8 cellular contexts compared by ENCODE assay signal in genomic region chr7:100080895-100081534, GRCh38. TPM values are rescaled to one million over a fixed set of nuclear protein-coding genes. Genes with fewer than 3 reads are reported as not detected.
DNase-seq lines count a peak whose midpoint lies in the region; ATAC-seq, FAIRE-seq and TF ChIP-seq lines count a peak whose summit lies in the region.

No MANE protein-coding gene starts in this region.

- H3K4me1 ChIP-seq in keratinocyte (ENCODE audit: control insufficient read depth, extremely low read depth, insufficient read depth, low read length) (peaks cover 15% of the 10 kb centered on the region), stomach smooth muscle (ENCODE audit: control insufficient read depth, insufficient read depth, low read length) (peaks cover 27% of the 10 kb centered on the region)

- H3K9ac ChIP-seq in keratinocyte (ENCODE audit: control insufficient read depth, extremely low read depth, insufficient read depth, low read length) (peak overlapping the region; percentile 95), stomach smooth muscle (ENCODE audit: low read length in 2 of 2) (peak overlapping the region; percentile 87 to 95)

- no peaks in the 10 kb centered on the region for H3K9me1 ChIP-seq in keratinocyte (ENCODE audit: control insufficient read depth, extremely low read depth, insufficient read depth, low read length)

- no peak for TF ChIP-seq CTCF in keratinocyte (optimal IDR thresholded peaks at IDR 0.05 in 1 of 3, IDR thresholded peaks at IDR 0.05 in 1 of 3, conservative IDR thresholded peaks at IDR 0.05 in 1 of 3; ENCODE audit: extremely low read depth in 1 of 3, insufficient read depth in 2 of 3, low read length in 3 of 3)

- DNase-seq in ELF-1 (ENCODE audit: low read depth, low spot score) (peak; percentile 47), keratinocyte (ENCODE audit: low read depth, low spot score) (no peak), NOMO-1 treated with dmso at 0.1 percent for 144 hours (lab: John Stamatoyannopoulos, UW; ENCODE audit: unreplicated experiment) (no peak), Kasumi-1 (lab: John Stamatoyannopoulos, UW) (no peak)
- no peak for DNase-seq in activated naive CD4-positive, alpha-beta T cell treated with anti-CD3 and anti-CD28 coated beads, Interleukin-2, amount 50 U/mL, for 72 hours (ENCODE audit: low spot score in 2 of 2)

- H3K27me3 ChIP-seq in keratinocyte (ENCODE audit: control insufficient read depth, extremely low read depth, insufficient read depth, low read length): no peaks in the 10 kb centered on the region
- no peaks in the 10 kb centered on the region for H3K27me3 ChIP-seq in stomach smooth muscle (ENCODE audit: control insufficient read depth in 1 of 2, insufficient read depth in 2 of 2, low read length in 2 of 2)

- peaks cover 20 to 24% of the 10 kb centered on the region in 2 donors for H3K36me3 Mint-ChIP-seq in activated naive CD4-positive, alpha-beta T cell treated with anti-CD3 and anti-CD28 coated beads, Interleukin-2, amount 50 U/mL, for 72 hours

- H3K9me3 Mint-ChIP-seq in activated naive CD4-positive, alpha-beta T cell treated with anti-CD3 and anti-CD28 coated beads, Interleukin-2, amount 50 U/mL, for 72 hours: no peaks in the 10 kb centered on the region

- H3K27ac ChIP-seq in keratinocyte (ENCODE audit: control insufficient read depth, insufficient read depth, low read length) (peak overlapping the region; percentile 89), stomach smooth muscle (ENCODE audit: low read length) (peak overlapping the region; percentile 67)

- H3K4me3 ChIP-seq in keratinocyte (ENCODE audit: control insufficient read depth in 2 of 3, extremely low read depth in 1 of 3, insufficient read depth in 2 of 3, low read depth in 1 of 3, low read length in 3 of 3) (peak overlapping the region; percentile 83 to 99 (median 99)), stomach smooth muscle (ENCODE audit: low read length in 2 of 2) (peak overlapping the region; percentile 70 to 97)

- peaks cover 50% of the 10 kb centered on the region for H3K79me2 ChIP-seq in keratinocyte (ENCODE audit: control insufficient read depth, insufficient read depth, low read length)

- H3K36me3 ChIP-seq in keratinocyte (ENCODE audit: control insufficient read depth in 2 of 2, extremely low read depth in 1 of 2, insufficient read depth in 2 of 2, low read length in 2 of 2): peaks cover 16 to 21% of the 10 kb centered on the region in 2 experiments
- peaks cover 9 to 22% of the 10 kb centered on the region in 2 donors for H3K36me3 ChIP-seq in stomach smooth muscle (ENCODE audit: control insufficient read depth in 2 of 2, insufficient read depth in 2 of 2, low read length in 2 of 2)

- peak overlapping the region; percentile 86 for H2AFZ ChIP-seq in keratinocyte (ENCODE audit: control insufficient read depth, low read length)

- no peak for FAIRE-seq in keratinocyte (lab: Jason Lieb, UNC)

- H3K4me2 ChIP-seq in keratinocyte (ENCODE audit: control insufficient read depth, extremely low read depth, insufficient read depth, low read depth, low read length): peak overlapping the region; percentile 88

- peak; percentile 6 for ATAC-seq in HG03469 (IDR thresholded peaks at IDR 0.05; ENCODE audit: unreplicated experiment)
- no peak for ATAC-seq in activated naive CD4-positive, alpha-beta T cell treated with anti-CD3 and anti-CD28 coated beads, Interleukin-2, amount 50 U/mL, for 72 hours
- ATAC-seq in HG02759 (IDR thresholded peaks at IDR 0.05; ENCODE audit: unreplicated experiment): no peak

- dilution Hi-C loops in keratinocyte (cut with MboI; ENCODE audit: extremely low pct_ligation_motif_present, low sequenced_read_pairs): no loop called here

- H4K20me1 ChIP-seq in keratinocyte (ENCODE audit: control insufficient read depth, extremely low read depth, insufficient read depth, low read length): no peaks in the 10 kb centered on the region

- H3K27ac Mint-ChIP-seq in activated naive CD4-positive, alpha-beta T cell treated with anti-CD3 and anti-CD28 coated beads, Interleukin-2, amount 50 U/mL, for 72 hours: peak overlapping the region; percentile 88 to 94

- H3K9me3 ChIP-seq in keratinocyte (ENCODE audit: control insufficient read depth, low read depth, low read length) (no peaks in the 10 kb centered on the region), stomach smooth muscle (ENCODE audit: control insufficient read depth in 2 of 2, low read length in 2 of 2) (no peaks in the 10 kb centered on the region)

RNA-seq across cellular contexts. Expression of gene ZNF3, which starts 0.5 kb away (rescaled TPM):
- total RNA-seq in activated naive CD4-positive, alpha-beta T cell treated with anti-CD3 and anti-CD28 coated beads, Interleukin-2, amount 50 U/mL, for 72 hours: 10 to 100 TPM; 13.8 to 16.2 TPM
- polyA plus RNA-seq in keratinocyte: 16.6 to 17.7 TPM (median 16.8 TPM) in 3 replicates
- 4.2 TPM for polyA plus RNA-seq in keratinocyte (2011; ENCODE audit: low read depth)
- polyA plus RNA-seq in keratinocyte (2011; cell fraction: cytosol; rRNA removed): 6.5 and 9.5 TPM in 2 replicates
- 36.3 and 40.5 TPM in 2 replicates for polyA plus RNA-seq in keratinocyte (2011; cell fraction: nucleus; rRNA removed)
- 9.5 and 12.5 TPM in 2 replicates for polyA plus RNA-seq in keratinocyte (2012; ENCODE audit: low replicate concordance)
- 12.2 to 25.6 TPM (median 14.7 TPM) in 3 replicates for polyA minus RNA-seq in keratinocyte
- 8.6 TPM for polyA minus RNA-seq in keratinocyte (2011; cell fraction: cytosol; rRNA and poly(A)+ RNA removed)
- 12.9 and 18.7 TPM in 2 replicates for polyA minus RNA-seq in keratinocyte (2011; cell fraction: nucleus; rRNA and poly(A)+ RNA removed)

RNA-seq across cellular contexts. Expression of gene COPS6, which starts 7.8 kb away (rescaled TPM):
- 100 to 1,000 TPM in 1 of 2 donors, 10 to 100 TPM in 1; 84.6 to 107 TPM for total RNA-seq in activated naive CD4-positive, alpha-beta T cell treated with anti-CD3 and anti-CD28 coated beads, Interleukin-2, amount 50 U/mL, for 72 hours
- 144 to 184 TPM (median 171 TPM) in 3 replicates for polyA plus RNA-seq in keratinocyte
- polyA plus RNA-seq in keratinocyte (2011; ENCODE audit: low read depth): 76.3 TPM
- 144 and 154 TPM in 2 replicates for polyA plus RNA-seq in keratinocyte (2011; cell fraction: cytosol; rRNA removed)
- 105 and 108 TPM in 2 replicates for polyA plus RNA-seq in keratinocyte (2011; cell fraction: nucleus; rRNA removed)
- 101 and 145 TPM in 2 replicates for polyA plus RNA-seq in keratinocyte (2012; ENCODE audit: low replicate concordance)
- 147 to 216 TPM (median 153 TPM) in 3 replicates for polyA minus RNA-seq in keratinocyte
- 86.5 TPM for polyA minus RNA-seq in keratinocyte (2011; cell fraction: cytosol; rRNA and poly(A)+ RNA removed)
- polyA minus RNA-seq in keratinocyte (2011; cell fraction: nucleus; rRNA and poly(A)+ RNA removed): 32.1 and 38.8 TPM in 2 replicates

RNA-seq across cellular contexts. Expression of gene MCM7, which starts 20.2 kb away (rescaled TPM):
- 100 to 1,000 TPM; 291 to 375 TPM for total RNA-seq in activated naive CD4-positive, alpha-beta T cell treated with anti-CD3 and anti-CD28 coated beads, Interleukin-2, amount 50 U/mL, for 72 hours
- 23.7 to 60.0 TPM (median 46.8 TPM) in 3 replicates for polyA plus RNA-seq in keratinocyte
- 20.1 TPM for polyA plus RNA-seq in keratinocyte (2011; ENCODE audit: low read depth)
- 15.8 and 21.2 TPM in 2 replicates for polyA plus RNA-seq in keratinocyte (2011; cell fraction: cytosol; rRNA removed)
- 40.4 and 49.6 TPM in 2 replicates for polyA plus RNA-seq in keratinocyte (2011; cell fraction: nucleus; rRNA removed)
- polyA plus RNA-seq in keratinocyte (2012; ENCODE audit: low replicate concordance): 24.5 and 67.9 TPM in 2 replicates
- polyA minus RNA-seq in keratinocyte: 18.2 to 75.4 TPM (median 68.1 TPM) in 3 replicates
- 38.2 TPM for polyA minus RNA-seq in keratinocyte (2011; cell fraction: cytosol; rRNA and poly(A)+ RNA removed)
- polyA minus RNA-seq in keratinocyte (2011; cell fraction: nucleus; rRNA and poly(A)+ RNA removed): 15.4 and 18.4 TPM in 2 replicates

RNA-seq across cellular contexts. Expression of gene AP4M1, which starts 20.4 kb away (rescaled TPM):
- total RNA-seq in activated naive CD4-positive, alpha-beta T cell treated with anti-CD3 and anti-CD28 coated beads, Interleukin-2, amount 50 U/mL, for 72 hours: 10 to 100 TPM in 1 of 2 donors, 1 to 10 TPM in 1; 8.4 to 13.6 TPM
- polyA plus RNA-seq in keratinocyte: 13.7 to 15.2 TPM (median 14.2 TPM) in 3 replicates
- 7.9 TPM for polyA plus RNA-seq in keratinocyte (2011; ENCODE audit: low read depth)
- 9.8 and 12.0 TPM in 2 replicates for polyA plus RNA-seq in keratinocyte (2011; cell fraction: cytosol; rRNA removed)
- polyA plus RNA-seq in keratinocyte (2011; cell fraction: nucleus; rRNA removed): 26.6 and 29.7 TPM in 2 replicates
- polyA plus RNA-seq in keratinocyte (2012; ENCODE audit: low replicate concordance): 12.0 and 16.5 TPM in 2 replicates
- polyA minus RNA-seq in keratinocyte: 10.9 to 14.6 TPM (median 13.2 TPM) in 3 replicates
- 24.2 TPM for polyA minus RNA-seq in keratinocyte (2011; cell fraction: cytosol; rRNA and poly(A)+ RNA removed)
- polyA minus RNA-seq in keratinocyte (2011; cell fraction: nucleus; rRNA and poly(A)+ RNA removed): 6.6 and 11.1 TPM in 2 replicates

RNA-seq across cellular contexts. Expression of gene ZSCAN21, which starts 31.4 kb away (rescaled TPM):
- 1 to 10 TPM; 3.8 to 7.1 TPM for total RNA-seq in activated naive CD4-positive, alpha-beta T cell treated with anti-CD3 and anti-CD28 coated beads, Interleukin-2, amount 50 U/mL, for 72 hours
- polyA plus RNA-seq in keratinocyte: 11.2 to 12.9 TPM (median 12.6 TPM) in 3 replicates
- polyA plus RNA-seq in keratinocyte (2011; ENCODE audit: low read depth): 4.4 TPM
- polyA plus RNA-seq in keratinocyte (2011; cell fraction: cytosol; rRNA removed): 9.7 and 11.7 TPM in 2 replicates
- 16.5 and 17.1 TPM in 2 replicates for polyA plus RNA-seq in keratinocyte (2011; cell fraction: nucleus; rRNA removed)
- 8.1 and 8.2 TPM in 2 replicates for polyA plus RNA-seq in keratinocyte (2012; ENCODE audit: low replicate concordance)
- polyA minus RNA-seq in keratinocyte: 5.6 to 7.2 TPM (median 6.1 TPM) in 3 replicates
- 11.1 TPM for polyA minus RNA-seq in keratinocyte (2011; cell fraction: cytosol; rRNA and poly(A)+ RNA removed)
- 6.1 and 8.5 TPM in 2 replicates for polyA minus RNA-seq in keratinocyte (2011; cell fraction: nucleus; rRNA and poly(A)+ RNA removed)
